Comparison of ENCODE assay signal across 8 cellular contexts in genomic region chr14:90398315-90398811, GRCh38. TPM values are rescaled to one million over a fixed set of nuclear protein-coding genes. Genes with fewer than 3 reads are reported as not detected.
DNase-seq lines count a peak whose midpoint lies in the region; ATAC-seq and TF ChIP-seq lines count a peak whose summit lies in the region.

No MANE protein-coding gene starts in this region.

- H3K27ac ChIP-seq in fibroblast of lung (ENCODE audit: insufficient read depth, low read length) = peak overlapping the region; percentile 71
- no peak overlapping the region for H3K27ac ChIP-seq in neural progenitor cell
- H3K27ac ChIP-seq in tibial artery = peak overlapping the region; percentile 96 to 97

- H4K20me1 ChIP-seq in fibroblast of lung (ENCODE audit: control insufficient read depth, extremely low read depth, insufficient read depth, low read length) (peaks cover 12% of the 10 kb centered on the region), neural progenitor cell (ENCODE audit: low read depth) (peaks cover 47% of the 10 kb centered on the region)

- intact Hi-C loops in tibial artery (cut with DNase I; ENCODE audit: low total_unique reads) = loop anchor here (5.0 to 10.0 kb wide), 4 partner anchors 94 to 416 kb away; partner anchors contain the start of gene TTC7B

- H3K36me3 ChIP-seq in fibroblast of lung (ENCODE audit: control insufficient read depth, insufficient read depth, low read length) = peaks cover 13% of the 10 kb centered on the region
- H3K36me3 ChIP-seq in neural progenitor cell = peaks cover 7% of the 10 kb centered on the region
- H3K36me3 ChIP-seq in tibial artery = peaks cover 23 to 30% (median 27%) of the 10 kb centered on the region in 3 donors

- peaks cover 25% of the 10 kb centered on the region for H3K4me1 Mint-ChIP-seq in neural progenitor cell

- H3K9me3 ChIP-seq in fibroblast of lung (ENCODE audit: control insufficient read depth, insufficient read depth, low read depth, low read length) (no peaks in the 10 kb centered on the region), neural progenitor cell (ENCODE audit: low read depth) (no peaks in the 10 kb centered on the region), tibial artery (no peaks in the 10 kb centered on the region)

- no peaks in the 10 kb centered on the region for H3K27me3 ChIP-seq in fibroblast of lung (ENCODE audit: control insufficient read depth, insufficient read depth, low read length)
- peaks cover 3% of the 10 kb centered on the region for H3K27me3 ChIP-seq in neural progenitor cell
- no peaks in the 10 kb centered on the region for H3K27me3 ChIP-seq in tibial artery

- no peak overlapping the region for H3K27ac Mint-ChIP-seq in neural progenitor cell

- H3K4me3 Mint-ChIP-seq in neural progenitor cell = peak overlapping the region; percentile 95

- H2AFZ ChIP-seq in fibroblast of lung (ENCODE audit: low read length) = no peak overlapping the region
- H2AFZ ChIP-seq in neural progenitor cell (replicated peaks) = no peak overlapping the region

- H3K27me3 Mint-ChIP-seq in neural progenitor cell (ENCODE audit: insufficient read depth, low read depth) = peaks cover 4% of the 10 kb centered on the region

- peak; percentile 15 for ATAC-seq in HG02970 (IDR thresholded peaks at IDR 0.05; ENCODE audit: low FRiP score, unreplicated experiment)

- TF ChIP-seq CTCF in fibroblast of lung (conservative IDR thresholded peaks at IDR 0.05 in 1 of 2, IDR thresholded peaks at IDR 0.05 in 1 of 2; ENCODE audit: low read depth in 1 of 2, low read length in 2 of 2) (no peak), neural progenitor cell (IDR thresholded peaks at IDR 0.05) (no peak), tibial artery (IDR thresholded peaks at IDR 0.05) (no peak)

- peak overlapping the region; percentile 83 to 86 (median 86) for H3K4me3 ChIP-seq in fibroblast of lung (replicated peaks in 1 of 4; ENCODE audit: control extremely low read depth in 1 of 4, insufficient read depth in 1 of 4, low read depth in 3 of 4, low read length in 4 of 4)
- H3K4me3 ChIP-seq in neural progenitor cell = peak overlapping the region; percentile 100
- H3K4me3 ChIP-seq in tibial artery = peak overlapping the region; percentile 74 to 92

- H3K9me3 Mint-ChIP-seq in neural progenitor cell = no peaks in the 10 kb centered on the region

- H3K4me1 ChIP-seq in fibroblast of lung (ENCODE audit: control insufficient read depth, extremely low read depth, insufficient read depth, low read length) (peaks cover 12% of the 10 kb centered on the region), neural progenitor cell (peaks cover 10% of the 10 kb centered on the region), tibial artery (peaks cover 0 to 71% (median 37%) of the 10 kb centered on the region in 4 donors)

- H3K4me2 ChIP-seq in fibroblast of lung (ENCODE audit: extremely low read depth, insufficient read depth, low read length) = peak overlapping the region; percentile 97
- peak overlapping the region; percentile 97 for H3K4me2 ChIP-seq in neural progenitor cell

- peaks cover 19% of the 10 kb centered on the region for H3F3A ChIP-seq in neural progenitor cell (ENCODE audit: low read depth)

- H3K9ac ChIP-seq in fibroblast of lung (ENCODE audit: insufficient read depth, low read length) (peak overlapping the region; percentile 57), neural progenitor cell (peak overlapping the region; percentile 72)

- DNase-seq in NCI-H1092 treated with DMSO at 0.1 percent for 48 hours (lab: John Stamatoyannopoulos, UW) (peak; percentile 28), NCI-H1092 (lab: John Stamatoyannopoulos, UW) (no peak), NOMO-1 treated with dmso at 0.1 percent for 144 hours (lab: John Stamatoyannopoulos, UW; ENCODE audit: unreplicated experiment) (peak; percentile 28), fibroblast of lung (ENCODE audit: low read depth in 2 of 2) (peak in 1 of 2 donors; percentile 33), neural progenitor cell (ENCODE audit: low spot score) (peak; percentile 61), tibial artery (peak; percentile 32 to 76)
- DNase-seq in activated T-cell treated with anti-CD3 and anti-CD28 coated beads, Interleukin-2, amount 50 U/mL, for 1 hour = peak; percentile 77

- H3K79me2 ChIP-seq in fibroblast of lung (ENCODE audit: control insufficient read depth, insufficient read depth, low read length) (peaks cover 49% of the 10 kb centered on the region), neural progenitor cell (ENCODE audit: low read depth) (peaks cover 51% of the 10 kb centered on the region)

- peaks cover 28% of the 10 kb centered on the region for H3K36me3 Mint-ChIP-seq in neural progenitor cell

RNA-seq across cellular contexts. Expression of gene CALM1, which starts 1.5 kb away (rescaled TPM):
- 269 and 632 TPM in 2 replicates for total RNA-seq in fibroblast of lung
- 620 and 700 TPM in 2 replicates for polyA plus RNA-seq in fibroblast of lung
- 339 and 423 TPM in 2 replicates for polyA plus RNA-seq in fibroblast of lung (2012)
- 38.2 and 45.4 TPM in 2 replicates for polyA minus RNA-seq in fibroblast of lung (ENCODE audit: low replicate concordance)
- total RNA-seq in neural progenitor cell (ENCODE audit: low replicate concordance) = 273 and 362 TPM in 2 replicates
